10 cellular contexts compared by ENCODE assay signal in the genomic region with DNA sequence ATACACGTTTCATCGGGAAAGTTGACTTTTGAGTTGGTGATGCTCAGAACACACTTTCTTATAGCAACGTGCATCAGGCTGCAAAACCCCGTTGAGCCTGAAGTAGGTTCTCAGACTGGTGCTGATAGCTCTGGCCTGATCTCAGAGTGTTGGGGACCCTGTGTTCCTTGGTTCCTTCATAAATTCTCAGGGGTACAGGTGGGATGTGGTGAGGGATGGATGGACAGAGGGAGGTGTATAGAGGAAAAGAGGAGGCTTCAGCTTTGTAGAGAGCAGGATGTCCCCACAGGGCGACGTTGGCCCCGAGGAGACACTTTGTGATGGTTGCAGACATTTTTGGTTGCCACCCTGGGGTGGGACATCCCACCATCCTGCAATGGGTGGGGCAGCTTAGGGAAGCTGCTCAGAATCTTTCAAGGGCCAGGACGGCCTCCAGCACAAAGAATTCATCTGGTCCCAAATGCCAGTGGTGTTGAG. TPM values are rescaled to one million over a fixed set of nuclear protein-coding genes. Genes with fewer than 3 reads are reported as not detected.
A peak's percentile ranks its signal among the peaks of the same experiment; 100 is the strongest.
DNase-seq lines count a peak whose midpoint lies in the region; ATAC-seq and TF ChIP-seq lines count a peak whose summit lies in the region.
"Had no signal": no experiment of that assay in that cellular context is flagged by ENCODE, and none has a peak within 500 bp of the region (broad histone marks: within the 10 kb centered on the region; RNA-seq: fewer than 3 reads in every experiment).

No MANE protein-coding gene starts in this region.

- H3K36me3 ChIP-seq in muscle layer of colon (ENCODE audit: insufficient read depth, low read length) (peaks cover 4% of the 10 kb centered on the region), transverse colon (no peaks in the 10 kb centered on the region)

- H3K27ac Mint-ChIP-seq in activated T-cell treated with anti-CD3 and anti-CD28 coated beads, Interleukin-2, amount 50 U/mL, for 72 hours: peak overlapping the region; percentile 69
- H3K27ac Mint-ChIP-seq in activated naive CD8-positive, alpha-beta T cell treated with anti-CD3 and anti-CD28 coated beads, Interleukin-2, amount 10 ng/mL, durations not matched to agents 7 days and 5 days: peak overlapping the region; percentile 94

- H3K9me3 Mint-ChIP-seq in activated T-cell treated with anti-CD3 and anti-CD28 coated beads, Interleukin-2, amount 50 U/mL, for 72 hours: no peaks in the 10 kb centered on the region
- H3K9me3 Mint-ChIP-seq in activated naive CD8-positive, alpha-beta T cell treated with anti-CD3 and anti-CD28 coated beads, Interleukin-2, amount 10 ng/mL, durations not matched to agents 7 days and 5 days: no peaks in the 10 kb centered on the region

- in situ Hi-C loops in transverse colon (cut with MboI; ENCODE audit: low pct_ligation_motif_present in 1 of 4, low pct_unique_long_range_greater_than_20kb in 1 of 4, low sequenced_read_pairs in 3 of 4): no loop called here

- TF ChIP-seq EP300 in transverse colon (IDR thresholded peaks at IDR 0.05; ENCODE audit: low read depth): no peak

- POLR2A ChIA-PET in activated naive CD8-positive, alpha-beta T cell treated with anti-CD3 and anti-CD28 coated beads, Interleukin-2, amount 10 ng/mL, durations not matched to agents 7 days and 5 days (lab: Charles Lee): no interaction called here

- H3K27me3 ChIP-seq in muscle layer of colon (ENCODE audit: control insufficient read depth in 1 of 2, insufficient read depth in 2 of 2, low read length in 2 of 2) (no peaks in the 10 kb centered on the region), transverse colon (no peaks in the 10 kb centered on the region), foreskin keratinocyte (no peaks in the 10 kb centered on the region)

- H3K27ac ChIP-seq in muscle layer of colon (ENCODE audit: low read depth, low read length): peak overlapping the region; percentile 7
- H3K27ac ChIP-seq in transverse colon: peak overlapping the region; percentile 93 to 95 (median 94)
- H3K27ac ChIP-seq in foreskin keratinocyte: no peak overlapping the region

- no peak for ATAC-seq in activated T-cell treated with anti-CD3 and anti-CD28 coated beads, Interleukin-2, amount 50 U/mL, for 72 hours (replicated peaks in 1 of 2)
- no peak for ATAC-seq in activated naive CD8-positive, alpha-beta T cell treated with anti-CD3 and anti-CD28 coated beads, Interleukin-2, amount 10 ng/mL, durations not matched to agents 7 days and 5 days (ENCODE audit: low read depth)
- no peak for ATAC-seq in foreskin keratinocyte

- peaks cover 13% of the 10 kb centered on the region in 2 donors for H3K36me3 Mint-ChIP-seq in activated T-cell treated with anti-CD3 and anti-CD28 coated beads, Interleukin-2, amount 50 U/mL, for 72 hours (ENCODE audit: insufficient read depth in 2 of 2)
- H3K36me3 Mint-ChIP-seq in activated naive CD8-positive, alpha-beta T cell treated with anti-CD3 and anti-CD28 coated beads, Interleukin-2, amount 10 ng/mL, durations not matched to agents 7 days and 5 days: peaks cover 22% of the 10 kb centered on the region

- peaks cover 66% of the 10 kb centered on the region for H3K4me1 Mint-ChIP-seq in activated T-cell treated with anti-CD3 and anti-CD28 coated beads, Interleukin-2, amount 50 U/mL, for 72 hours (ENCODE audit: low read depth)
- peaks cover 52% of the 10 kb centered on the region for H3K4me1 Mint-ChIP-seq in activated naive CD8-positive, alpha-beta T cell treated with anti-CD3 and anti-CD28 coated beads, Interleukin-2, amount 10 ng/mL, durations not matched to agents 7 days and 5 days

- WGBS in transverse colon (ENCODE audit: low coverage in 1 of 2), 2 donors: 82% methylated on average over 8 of the region's 8 CpGs; no CpG with 5 or more reads in 1 of the 2 donors

- H3K4me3 Mint-ChIP-seq in activated T-cell treated with anti-CD3 and anti-CD28 coated beads, Interleukin-2, amount 50 U/mL, for 72 hours: peak overlapping the region; percentile 99 to 100
- peak overlapping the region; percentile 95 for H3K4me3 Mint-ChIP-seq in activated naive CD8-positive, alpha-beta T cell treated with anti-CD3 and anti-CD28 coated beads, Interleukin-2, amount 10 ng/mL, durations not matched to agents 7 days and 5 days

- no peak for TF ChIP-seq CTCF in transverse colon (IDR thresholded peaks at IDR 0.05)
- no peak for TF ChIP-seq CTCF in foreskin keratinocyte (conservative IDR thresholded peaks at IDR 0.05)

- H3K27me3 Mint-ChIP-seq in activated T-cell treated with anti-CD3 and anti-CD28 coated beads, Interleukin-2, amount 50 U/mL, for 72 hours (ENCODE audit: low read depth): no peaks in the 10 kb centered on the region
- H3K27me3 Mint-ChIP-seq in activated naive CD8-positive, alpha-beta T cell treated with anti-CD3 and anti-CD28 coated beads, Interleukin-2, amount 10 ng/mL, durations not matched to agents 7 days and 5 days: no peaks in the 10 kb centered on the region

- H3K9me3 ChIP-seq in muscle layer of colon (ENCODE audit: low read length) (no peaks in the 10 kb centered on the region), transverse colon (no peaks in the 10 kb centered on the region)

- H3K4me1 ChIP-seq in muscle layer of colon (ENCODE audit: insufficient read depth, low read length) (peaks cover 49% of the 10 kb centered on the region), transverse colon (peaks cover 9 to 74% (median 56%) of the 10 kb centered on the region in 4 donors), foreskin keratinocyte (peaks cover 20% of the 10 kb centered on the region)

- intact Hi-C loops in transverse colon (cut with DNase I; ENCODE audit: low total_unique reads): no loop called here

- no peak for TF ChIP-seq POLR2A in transverse colon (IDR thresholded peaks at IDR 0.05)

- no peak for DNase-seq in activated T-cell treated with anti-CD3 and anti-CD28 coated beads, Interleukin-2, amount 50 U/mL, for 72 hours
- DNase-seq in activated T-cell treated with anti-CD3 and anti-CD28 coated beads, Interleukin-2, amount 50 U/mL, for 48 hours: no peak
- no peak for DNase-seq in activated naive CD8-positive, alpha-beta T cell treated with anti-CD3 and anti-CD28 coated beads, Interleukin-2, amount 10 ng/mL, durations not matched to agents 7 days and 5 days
- no peak for DNase-seq in transverse colon
- no peak for DNase-seq in stimulated activated CD4-positive, alpha-beta T cell treated with anti-CD3 and anti-CD28 coated beads, Interleukin-4, amount 100 ng/mL, for 4 hours
- DNase-seq in foreskin keratinocyte: no peak
- DNase-seq in GF-D8 (lab: John Stamatoyannopoulos, UW): no peak
- DNase-seq: COR-L47, OCI-M1 had no signal

- H3K9ac ChIP-seq in muscle layer of colon (ENCODE audit: low read length): no peak overlapping the region

- no peak overlapping the region for H3K4me3 ChIP-seq in muscle layer of colon (ENCODE audit: low read depth in 1 of 2, low read length in 2 of 2)
- H3K4me3 ChIP-seq in transverse colon: peak overlapping the region in 1 of 4 donors; percentile 90

RNA-seq across cellular contexts. Expression of gene CD99, which starts 2.5 kb away (rescaled TPM):
- total RNA-seq in activated T-cell treated with anti-CD3 and anti-CD28 coated beads, Interleukin-2, amount 50 U/mL, for 72 hours: 100 to 1,000 TPM; 148 to 222 TPM
- 100 to 1,000 TPM; 255 to 256 TPM for total RNA-seq in activated naive CD8-positive, alpha-beta T cell treated with anti-CD3 and anti-CD28 coated beads, Interleukin-2, amount 10 ng/mL, durations not matched to agents 7 days and 5 days
- total RNA-seq in transverse colon (100 to 1,000 TPM; 134 to 178 (median 143) TPM), foreskin keratinocyte (237 and 271 TPM in 2 replicates)
- polyA plus RNA-seq in foreskin keratinocyte: 324 and 363 TPM in 2 replicates

RNA-seq across cellular contexts. Expression of gene XG, which starts 58.3 kb away (rescaled TPM):
- not detected for total RNA-seq in activated T-cell treated with anti-CD3 and anti-CD28 coated beads, Interleukin-2, amount 50 U/mL, for 72 hours
- total RNA-seq in activated naive CD8-positive, alpha-beta T cell treated with anti-CD3 and anti-CD28 coated beads, Interleukin-2, amount 10 ng/mL, durations not matched to agents 7 days and 5 days: under 1 TPM in 1 of 2 experiments, not detected in 1; 0.43 TPM
- total RNA-seq in transverse colon: under 1 TPM in 1 of 4 donors, not detected in 3; 0.41 TPM
- 17.6 and 20.4 TPM in 2 replicates for total RNA-seq in foreskin keratinocyte
- polyA plus RNA-seq in foreskin keratinocyte: 17.6 and 18.7 TPM in 2 replicates

Comparison
In these comparisons a context has a peak if more than half of its experiments do, and no peak if none do; other contexts are left out.
1. RNA of gene XG, which starts 58.3 kb away (total RNA-seq): 17.6 to 20.4 TPM in foreskin keratinocyte; 0.43 TPM in activated naive CD8-positive, alpha-beta T cell treated with anti-CD3 and anti-CD28 coated beads, Interleukin-2, amount 10 ng/mL, durations not matched to agents 7 days and 5 days, not detected in activated T-cell treated with anti-CD3 and anti-CD28 coated beads, Interleukin-2, amount 50 U/mL, for 72 hours and 0.41 TPM in transverse colon; every median in the first group is over 10 times any median in the second.